In genomic region chr20:62277253-62277652, GRCh38 we compare ENCODE assay signal across 24 cellular contexts. TPM values are rescaled to one million over a fixed set of nuclear protein-coding genes. Genes with fewer than 3 reads are reported as not detected.
A peak's percentile ranks its signal among the peaks of the same experiment; 100 is the strongest.
DNase-seq lines count a peak whose midpoint lies in the region; ATAC-seq and TF ChIP-seq lines count a peak whose summit lies in the region.
"Had no signal": no experiment of that assay in that cellular context is flagged by ENCODE, and none has a peak within 500 bp of the region (broad histone marks: within the 10 kb centered on the region; RNA-seq: fewer than 3 reads in every experiment).

No MANE protein-coding gene starts in this region.

- peaks cover 49% of the 10 kb centered on the region for H3K36me3 ChIP-seq in osteoblast (ENCODE audit: insufficient read depth, low read length)

- no peak overlapping the region for H2AFZ ChIP-seq in osteoblast (ENCODE audit: low read length)

- H3K27ac Mint-ChIP-seq in activated T-cell treated with anti-CD3 and anti-CD28 coated beads, Interleukin-2, amount 50 U/mL, for 24 hours: no peak overlapping the region

- H3K27ac ChIP-seq in RWPE1 (peak overlapping the region; percentile 23; the same call in 1 of the 2 replicates), osteoblast (ENCODE audit: low read depth, low read length) (no peak overlapping the region)

- POLR2A ChIA-PET in RWPE1 (lab: Yijun Ruan, JAX; ENCODE audit: low non-redundant PET): no interaction called here

- H3K4me1 ChIP-seq in osteoblast (ENCODE audit: insufficient read depth, low read length): no peaks in the 10 kb centered on the region
- H3K4me1 ChIP-seq: BE2C had no signal

- H3K4me3 Mint-ChIP-seq in activated T-cell treated with anti-CD3 and anti-CD28 coated beads, Interleukin-2, amount 50 U/mL, for 24 hours: no peak overlapping the region

- H3K4me2 ChIP-seq in osteoblast (ENCODE audit: insufficient read depth, low read length): no peak overlapping the region

- TF ChIP-seq CTCF in RWPE1 (conservative IDR thresholded peaks at IDR 0.05; ENCODE audit: low read depth) (no peak), osteoblast (IDR thresholded peaks at IDR 0.05; ENCODE audit: extremely low read depth, low read depth, low read length) (no peak)

- peak; percentile 30 for ATAC-seq in Right ventricle myocardium superior (ENCODE audit: poor library complexity)
- no peak for ATAC-seq in Right ventricle myocardium inferior
- no peak for ATAC-seq in HG03442 (IDR thresholded peaks at IDR 0.05; ENCODE audit: unreplicated experiment)
- ATAC-seq: PC-3 had no signal

- peaks cover 14% of the 10 kb centered on the region for H4K20me1 ChIP-seq in osteoblast (ENCODE audit: insufficient read depth, low read length)

- intact Hi-C loops in Right ventricle myocardium superior (cut with DNase I) (no loop called here), Right ventricle myocardium inferior (cut with DNase I) (no loop called here)

- H3K27me3 ChIP-seq in osteoblast (ENCODE audit: insufficient read depth, low read length): no peaks in the 10 kb centered on the region
- H3K27me3 ChIP-seq: BE2C, MG63 had no signal

- peaks cover 85% of the 10 kb centered on the region for H3K36me3 Mint-ChIP-seq in activated T-cell treated with anti-CD3 and anti-CD28 coated beads, Interleukin-2, amount 50 U/mL, for 24 hours (ENCODE audit: low read depth)

- H3K4me1 Mint-ChIP-seq in activated T-cell treated with anti-CD3 and anti-CD28 coated beads, Interleukin-2, amount 50 U/mL, for 24 hours (ENCODE audit: low read depth): no peaks in the 10 kb centered on the region

- H3K9me3 Mint-ChIP-seq in activated T-cell treated with anti-CD3 and anti-CD28 coated beads, Interleukin-2, amount 50 U/mL, for 24 hours: no peaks in the 10 kb centered on the region

- no peaks in the 10 kb centered on the region for H3K9me3 ChIP-seq in osteoblast (ENCODE audit: low read depth, low read length)
- H3K9me3 ChIP-seq: BE2C, MG63 had no signal

- no peak overlapping the region for H3K4me3 ChIP-seq in osteoblast (ENCODE audit: insufficient read depth, low read length)
- H3K4me3 ChIP-seq: MG63 had no signal

- DNase-seq in Right ventricle myocardium superior (peak; percentile 54), Right ventricle myocardium inferior (ENCODE audit: missing footprints) (no peak), RWPE1 (ENCODE audit: low spot score) (no peak), osteoblast (ENCODE audit: insufficient read length, low spot score, missing footprints) (peak; percentile 80)
- DNase-seq in activated T-cell treated with anti-CD3 and anti-CD28 coated beads, Interleukin-2, amount 50 U/mL, for 24 hours: no peak
- no peak for DNase-seq in stimulated activated CD4-positive, alpha-beta T cell treated with anti-CD3 and anti-CD28 coated beads, Interleukin-2, amount 100 ng/mL, for 24 hours
- DNase-seq: 8988T; ACHN; BE2C; Calu3; DMS79 treated with DMSO at 0.1 percent for 48 hours; H7; KBM-7; MG63; NCI-H1105 treated with DMSO at 0.1 percent for 48 hours; NCI-H146; NCI-H1930; NCI-H526; NCI-H82; NK-92 treated with Interleukin-12 subunit alpha and Interleukin-12 subunit beta, amount 100 ng/mL, for 24 hours; PC-3; SHP77 had no signal

- no peaks in the 10 kb centered on the region for H3K79me2 ChIP-seq in osteoblast (ENCODE audit: insufficient read depth, low read length)

- CTCF ChIA-PET in RWPE1 (lab: Yijun Ruan, JAX): interaction anchor here (0.7 kb wide), 1 partner anchor 326 kb away, joined by 5 read pairs; no protein-coding TSS in a partner anchor

- H3K27me3 Mint-ChIP-seq in activated T-cell treated with anti-CD3 and anti-CD28 coated beads, Interleukin-2, amount 50 U/mL, for 24 hours: no peaks in the 10 kb centered on the region

RNA-seq across cellular contexts. Expression of gene ADRM1, which starts 25.5 kb away (rescaled TPM):
- total RNA-seq in Right ventricle myocardium superior (68.5 TPM), Right ventricle myocardium inferior (73.9 TPM), osteoblast (93.1 and 103 TPM in 2 replicates)

RNA-seq across cellular contexts. Expression of gene OSBPL2, which starts 38.9 kb away (rescaled TPM):
- total RNA-seq in Right ventricle myocardium superior (52.3 TPM), Right ventricle myocardium inferior (59.5 TPM), osteoblast (35.8 and 39.8 TPM in 2 replicates)

RNA-seq across cellular contexts. Expression of gene HRH3, which starts 57.2 kb away (rescaled TPM):
- total RNA-seq in Right ventricle myocardium superior (not detected), Right ventricle myocardium inferior (not detected), osteoblast (not detected in 2 replicates)
- total RNA-seq: Calu3, PC-3, SK-MEL-5 had no signal

Comparison
In these comparisons a context has a peak if more than half of its experiments do, and no peak if none do; other contexts are left out.
1. DNase-seq: peak in Right ventricle myocardium superior (single experiment) and osteoblast (single experiment); none in Right ventricle myocardium inferior (single experiment), RWPE1 (single experiment), activated T-cell treated with anti-CD3 and anti-CD28 coated beads, Interleukin-2, amount 50 U/mL, for 24 hours (single experiment) and stimulated activated CD4-positive, alpha-beta T cell treated with anti-CD3 and anti-CD28 coated beads, Interleukin-2, amount 100 ng/mL, for 24 hours (0 of 2).